In genomic region chr1:119676571-119677206, GRCh38 we compare ENCODE assay signal across 15 cellular contexts. TPM values are rescaled to one million over a fixed set of nuclear protein-coding genes. Genes with fewer than 3 reads are reported as not detected.
DNase-seq lines count a peak whose midpoint lies in the region; ATAC-seq, FAIRE-seq and TF ChIP-seq lines count a peak whose summit lies in the region.
"Had no signal": no experiment of that assay in that cellular context is flagged by ENCODE, and none has a peak within 500 bp of the region (broad histone marks: within the 10 kb centered on the region; RNA-seq: fewer than 3 reads in every experiment).

No MANE protein-coding gene starts in this region.

- WGBS in gastroesophageal sphincter (ENCODE audit: low coverage in 1 of 2), 2 donors, result 71 to 83% methylated on average over 3 to 4 of the region's 8 CpGs
- WGBS in pancreas, 2 donors, result 59 to 71% methylated on average over 7 to 8 of the region's 8 CpGs

- peak overlapping the region; percentile 62 for H3K4me3 Mint-ChIP-seq in Calu3 (ENCODE audit: low read depth, unreplicated experiment)

- H3K4me1 Mint-ChIP-seq in Calu3 (ENCODE audit: low read depth, unreplicated experiment), result peaks cover 40% of the 10 kb centered on the region

- H3K9me3 Mint-ChIP-seq in Calu3 (ENCODE audit: low read depth, unreplicated experiment), result no peaks in the 10 kb centered on the region

- TF ChIP-seq POLR2A in NB4 (IDR thresholded peaks at IDR 0.05; ENCODE audit: extremely low read depth, insufficient read length), result no peak
- TF ChIP-seq POLR2A in gastroesophageal sphincter (IDR thresholded peaks at IDR 0.05), result no peak

- H3K9me3 ChIP-seq in gastroesophageal sphincter, result no peaks in the 10 kb centered on the region
- H3K9me3 ChIP-seq in pancreas, result no peaks in the 10 kb centered on the region
- H3K9me3 ChIP-seq: BLaER1, SJSA1 had no signal

- intact Hi-C loops in Calu3 (cut with micrococcal nuclease; ENCODE audit: unreplicated experiment), result loop anchor here (10.0 kb wide), 1 partner anchor 58 kb away; no protein-coding TSS in a partner anchor
- intact Hi-C loops in pancreas (cut with DNase I), result loop anchor here in 1 of 3 donors (10.0 kb wide), 1 partner anchor 132 kb away; no protein-coding TSS in a partner anchor

- H3K4me3 ChIP-seq in NB4 (ENCODE audit: low read depth, low read length) (no peak overlapping the region), gastroesophageal sphincter (no peak overlapping the region), pancreas (no peak overlapping the region), coronary artery (no peak overlapping the region)
- H3K4me3 ChIP-seq: BLaER1, SJSA1 had no signal

- no TSS peak for BruUV-seq in Calu3 (replicated peaks; lab: Mats Ljungman, UMichigan)

- TF ChIP-seq EP300 in gastroesophageal sphincter (IDR thresholded peaks at IDR 0.05), result no peak

- H3K27ac Mint-ChIP-seq in Calu3 (ENCODE audit: unreplicated experiment), result no peak overlapping the region

- DNase-seq in Calu3 (no peak), NB4 (ENCODE audit: low read depth) (peak; percentile 19), pancreas (peak in 1 of 6 donors; percentile 33), coronary artery (ENCODE audit: low spot score) (no peak), NCI-H774 (lab: John Stamatoyannopoulos, UW) (no peak)
- DNase-seq: activated CD8-positive, alpha-beta memory T cell treated with anti-CD3 and anti-CD28 coated beads, Interleukin-2, amount 50 U/mL, for 4 hours; amniotic stem cell; glutamatergic neuron; NCI-H446; WERI-Rb-1 had no signal

- H3K27ac ChIP-seq in gastroesophageal sphincter (no peak overlapping the region), pancreas (peak overlapping the region; percentile 29 to 73 (median 55)), coronary artery (peak overlapping the region in 1 of 2 donors; percentile 50)
- H3K27ac ChIP-seq: BLaER1, SJSA1, WERI-Rb-1 had no signal

- CTCF ChIA-PET in Calu3 (lab: Charles Lee), result interaction anchor here (1.5 to 2.5 kb wide), 2 partner anchors 10 to 62 kb away, joined by 3 to 10 read pairs; no protein-coding TSS in a partner anchor

- TF ChIP-seq CTCF in Calu3 (IDR thresholded peaks at IDR 0.05; ENCODE audit: unreplicated experiment), result no peak
- TF ChIP-seq CTCF in NB4 (IDR thresholded peaks at IDR 0.05; ENCODE audit: low read depth, low read length), result no peak
- peak in 1 of 4 experiments; percentile 21 for TF ChIP-seq CTCF in gastroesophageal sphincter (IDR thresholded peaks at IDR 0.05)
- no peak for TF ChIP-seq CTCF in pancreas (IDR thresholded peaks at IDR 0.05)
- TF ChIP-seq CTCF in coronary artery (IDR thresholded peaks at IDR 0.05), result no peak

- H3K27me3 ChIP-seq in gastroesophageal sphincter (no peaks in the 10 kb centered on the region), pancreas (no peaks in the 10 kb centered on the region)
- H3K27me3 ChIP-seq: BLaER1, SJSA1 had no signal

- peaks cover 9% of the 10 kb centered on the region for H3K36me3 Mint-ChIP-seq in Calu3 (ENCODE audit: insufficient read depth, unreplicated experiment)

- ATAC-seq in gastroesophageal sphincter (peak; percentile 79), pancreas (peak; percentile 9 to 48 (median 34)), GM18502 (IDR thresholded peaks at IDR 0.05; ENCODE audit: poor library complexity, unreplicated experiment) (no peak), GM21423 (IDR thresholded peaks at IDR 0.05; ENCODE audit: unreplicated experiment) (no peak)

- no peak for FAIRE-seq in pancreas (lab: Jason Lieb, UNC)

- H3K4me1 ChIP-seq in gastroesophageal sphincter (peaks cover 0 to 9% (median 0%) of the 10 kb centered on the region in 3 donors), pancreas (peaks cover 0 to 11% (median 7%) of the 10 kb centered on the region in 3 donors)
- H3K4me1 ChIP-seq: BLaER1 had no signal

- no peaks in the 10 kb centered on the region for H3K27me3 Mint-ChIP-seq in Calu3 (ENCODE audit: unreplicated experiment)

- H3K36me3 ChIP-seq in gastroesophageal sphincter (no peaks in the 10 kb centered on the region), pancreas (no peaks in the 10 kb centered on the region)
- H3K36me3 ChIP-seq: BLaER1, SJSA1, WERI-Rb-1 had no signal

RNA-seq across cellular contexts. Expression of gene ZNF697, which starts 28.6 kb away (rescaled TPM):
- 3.9 and 4.8 TPM in 2 replicates for total RNA-seq in Calu3 (2022)
- 1 to 10 TPM; 2.6 to 5.6 (median 4.6) TPM for total RNA-seq in gastroesophageal sphincter
- total RNA-seq in pancreas, result 1 to 10 TPM; 2.0 to 5.9 (median 3.3) TPM
- polyA plus RNA-seq in pancreas, result 1 to 10 TPM; 1.3 to 2.2 TPM

RNA-seq across cellular contexts. Expression of gene PHGDH, which starts 35.0 kb away (rescaled TPM):
- total RNA-seq in Calu3 (2022), result 155 and 199 TPM in 2 replicates
- total RNA-seq in gastroesophageal sphincter, result 10 to 100 TPM; 16.7 to 34.9 (median 26.4) TPM
- 100 to 1,000 TPM in 1 of 6 donors, 10 to 100 TPM in 5; 62.0 to 357 (median 71.8) TPM for total RNA-seq in pancreas
- 10 to 100 TPM; 28.2 to 46.2 TPM for polyA plus RNA-seq in pancreas

Comparison
In these comparisons a context has a peak if more than half of its experiments do, and no peak if none do; other contexts are left out.
1. ATAC-seq: peak in gastroesophageal sphincter (single experiment) and pancreas (4 of 4); none in GM18502 (single experiment) and GM21423 (single experiment).
2. H3K27ac ChIP-seq: peak in pancreas (4 of 4); none in gastroesophageal sphincter (0 of 4).